Comparison of ENCODE assay signal across 33 cellular contexts in genomic region chr11:66747480-66747879, GRCh38. TPM values are rescaled to one million over a fixed set of nuclear protein-coding genes. Genes with fewer than 3 reads are reported as not detected.
DNase-seq lines count a peak whose midpoint lies in the region; ATAC-seq and TF ChIP-seq lines count a peak whose summit lies in the region.
"Had no signal": no experiment of that assay in that cellular context is flagged by ENCODE, and none has a peak within 500 bp of the region (broad histone marks: within the 10 kb centered on the region; RNA-seq: fewer than 3 reads in every experiment).

No MANE protein-coding gene starts in this region.

- ATAC-seq in natural killer cell = no peak
- ATAC-seq in natural killer cell treated with Interleukin-12 subunit alpha and Interleukin-12 subunit beta and Interleukin-15 and Interleukin-18, amount 100 ng/mL, for 72 hours = no peak
- ATAC-seq in activated CD4-positive, CD25-positive, alpha-beta regulatory T cell treated with anti-CD3 and anti-CD28 coated beads, Interleukin-2, amount 50 U/mL, for 24 hours = no peak
- ATAC-seq: effector memory CD8-positive, alpha-beta T cell; esophagus mucosa; gastrocnemius medialis; GM12878; left cardiac atrium; stimulated activated naive CD8-positive, alpha-beta T cell treated with anti-CD3 and anti-CD28 coated beads, Interleukin-15, Interleukin-2, amounts not matched to agents 100 U/mL and 50 U/mL, for 24 hours; T-helper 17 cell had no signal

- H3K36me3 Mint-ChIP-seq in natural killer cell = no peaks in the 10 kb centered on the region
- no peaks in the 10 kb centered on the region for H3K36me3 Mint-ChIP-seq in natural killer cell treated with Interleukin-12 subunit alpha and Interleukin-12 subunit beta and Interleukin-15 and Interleukin-18, amount 100 ng/mL, for 72 hours
- H3K36me3 Mint-ChIP-seq: activated naive CD4-positive, alpha-beta T cell treated with anti-CD3 and anti-CD28 coated beads, Interleukin-2, amount 50 U/mL, for 24 hours had no signal

- intact Hi-C loops in natural killer cell (cut with micrococcal nuclease) (no loop called here), testis (cut with DNase I; ENCODE audit: low total_unique reads) (no loop called here), cardiac septum (cut with DNase I) (no loop called here)

- H3K9ac ChIP-seq in SK-N-MC (ENCODE audit: insufficient read length) (no peak overlapping the region), mesenchymal stem cell (ENCODE audit: low read length) (no peak overlapping the region)
- H3K9ac ChIP-seq: GM23248 had no signal

- no peak overlapping the region for H3K27ac Mint-ChIP-seq in natural killer cell
- no peak overlapping the region for H3K27ac Mint-ChIP-seq in natural killer cell treated with Interleukin-12 subunit alpha and Interleukin-12 subunit beta and Interleukin-15 and Interleukin-18, amount 100 ng/mL, for 72 hours
- H3K27ac Mint-ChIP-seq: activated CD4-positive, alpha-beta memory T cell treated with anti-CD3 and anti-CD28 coated beads, Interleukin-2, amount 10 ng/mL, durations not matched to agents 7 days and 5 days; activated naive CD4-positive, alpha-beta T cell treated with anti-CD3 and anti-CD28 coated beads, Interleukin-2, amount 50 U/mL, for 24 hours; activated T-helper 2 cell treated with anti-CD3 and anti-CD28 coated beads, Interferon-gamma antibody, Interleukin-2, Interleukin-4, amounts not matched to agents 10 μg/mL and 5 μg/mL and 100 μg/mL, durations not matched to agents 14 hours and 24 hours and 36 hours; effector memory CD8-positive, alpha-beta T cell; T-helper 17 cell had no signal

- peaks cover 11% of the 10 kb centered on the region for H3K79me1 ChIP-seq in mesenchymal stem cell (replicated peaks; ENCODE audit: low read length, poor library complexity, severe bottlenecking)

- H3K4me2 ChIP-seq in mesenchymal stem cell (ENCODE audit: low read length, poor library complexity, severe bottlenecking) = no peak overlapping the region
- H3K4me2 ChIP-seq: hepatocyte had no signal

- no peak overlapping the region for H2BK15ac ChIP-seq in mesenchymal stem cell (ENCODE audit: low read depth, poor library complexity, severe bottlenecking)

- H3K23ac ChIP-seq in mesenchymal stem cell (ENCODE audit: low read length in 2 of 2) = no peak overlapping the region

- no peak overlapping the region for H3K4ac ChIP-seq in mesenchymal stem cell (ENCODE audit: low read depth in 1 of 2, low read length in 2 of 2)

- H3K18ac ChIP-seq in mesenchymal stem cell (ENCODE audit: low read depth in 1 of 2, low read length in 2 of 2) = peak overlapping the region in 1 of 2 experiments; percentile 57

- H3K9me3 Mint-ChIP-seq in natural killer cell = no peaks in the 10 kb centered on the region
- no peaks in the 10 kb centered on the region for H3K9me3 Mint-ChIP-seq in natural killer cell treated with Interleukin-12 subunit alpha and Interleukin-12 subunit beta and Interleukin-15 and Interleukin-18, amount 100 ng/mL, for 72 hours
- H3K9me3 Mint-ChIP-seq: activated CD4-positive, alpha-beta memory T cell treated with anti-CD3 and anti-CD28 coated beads, Interleukin-2, amount 10 ng/mL, durations not matched to agents 7 days and 5 days; activated naive CD4-positive, alpha-beta T cell treated with anti-CD3 and anti-CD28 coated beads, Interleukin-2, amount 50 U/mL, for 24 hours; activated T-helper 2 cell treated with anti-CD3 and anti-CD28 coated beads, Interferon-gamma antibody, Interleukin-2, Interleukin-4, amounts not matched to agents 10 μg/mL and 5 μg/mL and 100 μg/mL, durations not matched to agents 14 hours and 24 hours and 36 hours; effector memory CD8-positive, alpha-beta T cell had no signal

- no peak overlapping the region for H3K14ac ChIP-seq in mesenchymal stem cell (ENCODE audit: low read length in 2 of 2)

- H2BK5ac ChIP-seq in mesenchymal stem cell (ENCODE audit: low read depth, low read length, poor library complexity, severe bottlenecking) = no peak overlapping the region

- H2AFZ ChIP-seq in mesenchymal stem cell (ENCODE audit: low read depth, low read length) = no peak overlapping the region
- H2AFZ ChIP-seq: GM23248, hepatocyte had no signal

- no peak for TF ChIP-seq POLR2A in testis (IDR thresholded peaks at IDR 0.05)

- H3K4me1 Mint-ChIP-seq in natural killer cell = peaks cover 0 to 18% of the 10 kb centered on the region in 2 donors
- peaks cover 0 to 4% of the 10 kb centered on the region in 2 donors for H3K4me1 Mint-ChIP-seq in natural killer cell treated with Interleukin-12 subunit alpha and Interleukin-12 subunit beta and Interleukin-15 and Interleukin-18, amount 100 ng/mL, for 72 hours (ENCODE audit: low read depth in 2 of 2)
- H3K4me1 Mint-ChIP-seq: activated naive CD4-positive, alpha-beta T cell treated with anti-CD3 and anti-CD28 coated beads, Interleukin-2, amount 50 U/mL, for 24 hours had no signal

- no peaks in the 10 kb centered on the region for H3K27me3 Mint-ChIP-seq in natural killer cell (ENCODE audit: low read depth in 2 of 2)
- no peaks in the 10 kb centered on the region for H3K27me3 Mint-ChIP-seq in natural killer cell treated with Interleukin-12 subunit alpha and Interleukin-12 subunit beta and Interleukin-15 and Interleukin-18, amount 100 ng/mL, for 72 hours
- H3K27me3 Mint-ChIP-seq: activated CD4-positive, alpha-beta memory T cell treated with anti-CD3 and anti-CD28 coated beads, Interleukin-2, amount 10 ng/mL, durations not matched to agents 7 days and 5 days; activated naive CD4-positive, alpha-beta T cell treated with anti-CD3 and anti-CD28 coated beads, Interleukin-2, amount 50 U/mL, for 24 hours; effector memory CD8-positive, alpha-beta T cell; T-helper 17 cell had no signal

- H2BK120ac ChIP-seq in mesenchymal stem cell (ENCODE audit: low read depth, low read length) = no peak overlapping the region

- H3K4me3 ChIP-seq in SK-N-MC (no peak overlapping the region), mesenchymal stem cell (ENCODE audit: insufficient read depth in 1 of 2, low read depth in 1 of 2, low read length in 2 of 2) (no peak overlapping the region), testis (no peak overlapping the region)
- H3K4me3 ChIP-seq: coronary artery, gastrocnemius medialis, GM12878, GM23248, hepatocyte, Peyer's patch, SJCRH30, vagina had no signal

- H3K36me3 ChIP-seq in SK-N-MC (ENCODE audit: insufficient read depth, low read length) = no peaks in the 10 kb centered on the region
- no peaks in the 10 kb centered on the region for H3K36me3 ChIP-seq in mesenchymal stem cell (ENCODE audit: control insufficient read depth in 1 of 2, insufficient read depth in 2 of 2, low read depth in 1 of 2, low read length in 2 of 2)
- no peaks in the 10 kb centered on the region for H3K36me3 ChIP-seq in testis (ENCODE audit: low read depth, missing control alignments)
- H3K36me3 ChIP-seq: BE2C, gastrocnemius medialis, Peyer's patch, SJCRH30, vagina had no signal

- H2BK12ac ChIP-seq in mesenchymal stem cell (ENCODE audit: low read length in 2 of 2) = no peak overlapping the region

- H3K27ac ChIP-seq in SK-N-MC (peak overlapping the region; percentile 65; the same call in 1 of the 2 replicates), mesenchymal stem cell (ENCODE audit: low read length, poor library complexity, severe bottlenecking) (no peak overlapping the region), testis (no peak overlapping the region)
- H3K27ac ChIP-seq: coronary artery, gastrocnemius medialis, GM23248, hepatocyte, Peyer's patch, SJCRH30, vagina had no signal

- 91% methylated on average over 7 of the region's 7 CpGs for WGBS in mesenchymal stem cell
- WGBS in testis, 2 donors = 70 to 79% methylated on average over 7 of the region's 7 CpGs

- peak overlapping the region; percentile 39 for H2AK5ac ChIP-seq in mesenchymal stem cell (ENCODE audit: low read length, severe bottlenecking)

- H3K4me3 Mint-ChIP-seq in natural killer cell = peak overlapping the region; percentile 2
- no peak overlapping the region for H3K4me3 Mint-ChIP-seq in natural killer cell treated with Interleukin-12 subunit alpha and Interleukin-12 subunit beta and Interleukin-15 and Interleukin-18, amount 100 ng/mL, for 72 hours
- H3K4me3 Mint-ChIP-seq: activated CD4-positive, alpha-beta memory T cell treated with anti-CD3 and anti-CD28 coated beads, Interleukin-2, amount 10 ng/mL, durations not matched to agents 7 days and 5 days; activated naive CD4-positive, alpha-beta T cell treated with anti-CD3 and anti-CD28 coated beads, Interleukin-2, amount 50 U/mL, for 24 hours; effector memory CD8-positive, alpha-beta T cell; T-helper 17 cell had no signal

- H3K4me1 ChIP-seq in mesenchymal stem cell (ENCODE audit: control insufficient read depth, insufficient read depth, low read depth, low read length) (peaks cover 21% of the 10 kb centered on the region), testis (peaks cover 9% of the 10 kb centered on the region)
- H3K4me1 ChIP-seq: SJCRH30 had no signal

- no peak overlapping the region for H4K8ac ChIP-seq in mesenchymal stem cell (ENCODE audit: low read length)

- H3K27me3 ChIP-seq in mesenchymal stem cell (ENCODE audit: control insufficient read depth in 1 of 2, insufficient read depth in 1 of 2, low read length in 2 of 2) = no peaks in the 10 kb centered on the region
- no peaks in the 10 kb centered on the region for H3K27me3 ChIP-seq in testis
- H3K27me3 ChIP-seq: BE2C, hepatocyte, Peyer's patch, SJCRH30, vagina had no signal

- TF ChIP-seq CTCF in natural killer cell (IDR thresholded peaks at IDR 0.05) = no peak
- TF ChIP-seq CTCF in testis (IDR thresholded peaks at IDR 0.05) = no peak

- no peak for DNase-seq in natural killer cell
- no peak for DNase-seq in natural killer cell treated with Interleukin-12 subunit alpha and Interleukin-12 subunit beta and Interleukin-15 and Interleukin-18, amount 100 ng/mL, for 72 hours (ENCODE audit: low spot score)
- no peak for DNase-seq in SK-N-MC (ENCODE audit: low read depth, low spot score)
- DNase-seq in mesenchymal stem cell = no peak
- DNase-seq in testis = no peak
- DNase-seq in NCI-H146 (lab: John Stamatoyannopoulos, UW) = no peak
- DNase-seq in cardiac septum (ENCODE audit: low spot score) = no peak
- DNase-seq: activated CD4-positive, alpha-beta memory T cell treated with anti-CD3 and anti-CD28 coated beads, Interleukin-2, amount 10 ng/mL, durations not matched to agents 7 days and 5 days; activated CD4-positive, alpha-beta T cell treated with anti-CD3 and anti-CD28 coated beads for 1 hour; activated CD8-positive, alpha-beta memory T cell treated with anti-CD3 and anti-CD28 coated beads, Interleukin-2, amount 50 U/mL, for 48 hours; amygdala; BE2C; effector memory CD8-positive, alpha-beta T cell; gastrocnemius medialis; GM23248; left cardiac atrium; mammary epithelial cell; NCI-H1092; NCI-H187; NCI-H526 treated with DMSO at 0.1 percent for 48 hours; occipital lobe; Peyer's patch; SJCRH30; stimulated activated naive CD8-positive, alpha-beta T cell treated with anti-CD3 and anti-CD28 coated beads, Interleukin-15, Interleukin-2, amounts not matched to agents 100 U/mL and 50 U/mL, for 24 hours; T-helper 17 cell had no signal

- no peak overlapping the region for H4K91ac ChIP-seq in mesenchymal stem cell (ENCODE audit: low read length)

- no peaks in the 10 kb centered on the region for H3K9me3 ChIP-seq in SK-N-MC (ENCODE audit: low read depth, low read length)
- no peaks in the 10 kb centered on the region for H3K9me3 ChIP-seq in mesenchymal stem cell (ENCODE audit: control insufficient read depth, low read length)
- H3K9me3 ChIP-seq in testis = no peaks in the 10 kb centered on the region
- H3K9me3 ChIP-seq: BE2C, gastrocnemius medialis, Peyer's patch, SJCRH30, vagina had no signal

RNA-seq across cellular contexts. Expression of gene SPTBN2, which starts 18.5 kb away (rescaled TPM):
- total RNA-seq in natural killer cell (1 to 10 TPM in 1 of 3 donors, not detected in 2; 1.1 TPM), testis (100 to 1,000 TPM; 116 to 239 TPM), cardiac septum (1.7 TPM)
- under 1 TPM in 1 of 2 donors, not detected in 1; 0.93 TPM for total RNA-seq in natural killer cell treated with Interleukin-12 subunit alpha and Interleukin-12 subunit beta and Interleukin-15 and Interleukin-18, amount 100 ng/mL, for 72 hours
- polyA plus RNA-seq in mesenchymal stem cell (2013, experiment 1 of 2) = 0.14 TPM
- 0.10 TPM for polyA plus RNA-seq in mesenchymal stem cell (2013, experiment 2 of 2)
- 159 TPM for polyA plus RNA-seq in testis (ENCODE audit: insufficient read depth, low read depth, low replicate concordance)
- polyA plus RNA-seq: GM23248 had no signal

Comparison
In these comparisons a context has a peak if more than half of its experiments do, and no peak if none do; other contexts are left out.
1. RNA of gene SPTBN2, which starts 18.5 kb away (total RNA-seq): 116 to 239 TPM in testis; 1.7 TPM in cardiac septum (single experiment), 0.93 TPM in natural killer cell treated with Interleukin-12 subunit alpha and Interleukin-12 subunit beta and Interleukin-15 and Interleukin-18, amount 100 ng/mL, for 72 hours and 1.1 TPM in natural killer cell; every median in the first group is over 10 times any median in the second.